Comparison of ENCODE assay signal across 1 cellular context in genomic region chr22:38618682-38619081, GRCh38.
TF ChIP-seq lines count a peak whose summit lies in the region.

No MANE protein-coding gene starts in this region.

TF ChIP-seq in K562, 482 proteins besides CTCF, POLR2A, EP300 and RAD21 (continued from another document):
- TF ChIP-seq, protein P1, sequence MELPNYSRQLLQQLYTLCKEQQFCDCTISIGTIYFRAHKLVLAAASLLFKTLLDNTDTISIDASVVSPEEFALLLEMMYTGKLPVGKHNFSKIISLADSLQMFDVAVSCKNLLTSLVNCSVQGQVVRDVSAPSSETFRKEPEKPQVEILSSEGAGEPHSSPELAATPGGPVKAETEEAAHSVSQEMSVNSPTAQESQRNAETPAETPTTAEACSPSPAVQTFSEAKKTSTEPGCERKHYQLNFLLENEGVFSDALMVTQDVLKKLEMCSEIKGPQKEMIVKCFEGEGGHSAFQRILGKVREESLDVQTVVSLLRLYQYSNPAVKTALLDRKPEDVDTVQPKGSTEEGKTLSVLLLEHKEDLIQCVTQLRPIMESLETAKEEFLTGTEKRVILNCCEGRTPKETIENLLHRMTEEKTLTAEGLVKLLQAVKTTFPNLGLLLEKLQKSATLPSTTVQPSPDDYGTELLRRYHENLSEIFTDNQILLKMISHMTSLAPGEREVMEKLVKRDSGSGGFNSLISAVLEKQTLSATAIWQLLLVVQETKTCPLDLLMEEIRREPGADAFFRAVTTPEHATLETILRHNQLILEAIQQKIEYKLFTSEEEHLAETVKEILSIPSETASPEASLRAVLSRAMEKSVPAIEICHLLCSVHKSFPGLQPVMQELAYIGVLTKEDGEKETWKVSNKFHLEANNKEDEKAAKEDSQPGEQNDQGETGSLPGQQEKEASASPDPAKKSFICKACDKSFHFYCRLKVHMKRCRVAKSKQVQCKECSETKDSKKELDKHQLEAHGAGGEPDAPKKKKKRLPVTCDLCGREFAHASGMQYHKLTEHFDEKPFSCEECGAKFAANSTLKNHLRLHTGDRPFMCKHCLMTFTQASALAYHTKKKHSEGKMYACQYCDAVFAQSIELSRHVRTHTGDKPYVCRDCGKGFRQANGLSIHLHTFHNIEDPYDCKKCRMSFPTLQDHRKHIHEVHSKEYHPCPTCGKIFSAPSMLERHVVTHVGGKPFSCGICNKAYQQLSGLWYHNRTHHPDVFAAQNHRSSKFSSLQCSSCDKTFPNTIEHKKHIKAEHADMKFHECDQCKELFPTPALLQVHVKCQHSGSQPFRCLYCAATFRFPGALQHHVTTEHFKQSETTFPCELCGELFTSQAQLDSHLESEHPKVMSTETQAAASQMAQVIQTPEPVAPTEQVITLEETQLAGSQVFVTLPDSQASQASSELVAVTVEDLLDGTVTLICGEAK (IDR thresholded peaks at IDR 0.05), result peak; percentile 76
- TF ChIP-seq, protein P1 (CRISPR knock-in tag; IDR thresholded peaks at IDR 0.05), result no peak; the same call in 1 of the 2 replicates
TF ChIP-seq in K562: peak in this region for 1.
